In the genomic region with DNA sequence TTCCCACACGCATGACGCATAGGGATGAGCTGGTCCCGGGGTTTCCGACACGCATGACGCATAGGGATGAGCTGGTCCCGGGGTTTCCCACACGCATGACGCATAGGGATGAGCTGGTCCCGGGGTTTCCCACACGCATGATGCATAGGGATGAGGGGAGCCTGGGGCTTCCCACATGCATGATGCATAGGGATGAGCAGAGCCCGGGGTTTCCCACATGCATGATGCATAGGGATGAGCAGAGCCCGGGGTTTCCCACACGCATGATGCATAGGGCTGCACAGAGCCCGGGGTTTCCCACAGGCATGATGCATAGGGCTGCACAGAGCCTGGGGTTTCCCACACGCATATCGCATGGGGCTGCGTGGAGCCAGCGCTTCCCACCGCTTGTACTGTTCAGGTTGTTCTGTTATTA, we compare ENCODE assay signal across 8 cellular contexts. TPM values are rescaled to one million over a fixed set of nuclear protein-coding genes. Genes with fewer than 3 reads are reported as not detected.
DNase-seq lines count a peak whose midpoint lies in the region; ATAC-seq and TF ChIP-seq lines count a peak whose summit lies in the region.
"Not testable (repeated sequence)": the region's sequence is repeated elsewhere in the genome, so short reads cannot be mapped to it uniquely, and the experiment has no call there.

No MANE protein-coding gene starts in this region.

- DNase-seq in ELR (ENCODE audit: low read depth), result peak; percentile 38
- DNase-seq in activated T-cell treated with anti-CD3 and anti-CD28 coated beads, Interleukin-2, amount 50 U/mL, for 48 hours, result peak; percentile 45 to 58
- DNase-seq in activated naive CD8-positive, alpha-beta T cell treated with anti-CD3 and anti-CD28 coated beads for 36 hours, result peak; percentile 24
- DNase-seq in foreskin keratinocyte, result peak in 1 of 2 donors; percentile 11
- peak; percentile 2 for DNase-seq in stimulated activated CD4-positive, alpha-beta T cell treated with anti-CD3 and anti-CD28 coated beads, Interleukin-12 subunit alpha, Interleukin-12 subunit beta, amount 100 ng/mL, for 4 hours
- DNase-seq in stimulated activated CD4-positive, alpha-beta T cell treated with anti-CD3 and anti-CD28 coated beads, Interleukin-4, amount 100 ng/mL, for 24 hours, result peak; percentile 42
- peak; percentile 36 for DNase-seq in stimulated activated naive CD8-positive, alpha-beta T cell treated with anti-CD3 and anti-CD28 coated beads, Interleukin-15, Interleukin-2, amounts not matched to agents 100 U/mL and 50 U/mL, for 24 hours

- H3K36me3 Mint-ChIP-seq in activated naive CD8-positive, alpha-beta T cell treated with anti-CD3 and anti-CD28 coated beads for 36 hours, result not testable (repeated sequence)

- not testable (repeated sequence) for H3K9me3 Mint-ChIP-seq in activated naive CD8-positive, alpha-beta T cell treated with anti-CD3 and anti-CD28 coated beads for 36 hours

- TF ChIP-seq CTCF in foreskin keratinocyte (conservative IDR thresholded peaks at IDR 0.05), result not testable (repeated sequence)

- H3K4me1 ChIP-seq in foreskin keratinocyte, result peaks cover 15% of the 10 kb centered on the region

- not testable (repeated sequence) for H3K27me3 Mint-ChIP-seq in activated naive CD8-positive, alpha-beta T cell treated with anti-CD3 and anti-CD28 coated beads for 36 hours

- peak; percentile 54 to 73 for ATAC-seq in activated CD4-positive, CD25-positive, alpha-beta regulatory T cell treated with anti-CD3 and anti-CD28 coated beads, Interleukin-2, amount 50 U/mL, for 24 hours
- ATAC-seq in foreskin keratinocyte, result peak; percentile 69
- not testable (repeated sequence) for ATAC-seq in stimulated activated naive CD8-positive, alpha-beta T cell treated with anti-CD3 and anti-CD28 coated beads, Interleukin-15, Interleukin-2, amounts not matched to agents 100 U/mL and 50 U/mL, for 24 hours

- not testable (repeated sequence) for H3K4me1 Mint-ChIP-seq in activated naive CD8-positive, alpha-beta T cell treated with anti-CD3 and anti-CD28 coated beads for 36 hours

- H3K27ac Mint-ChIP-seq in activated naive CD8-positive, alpha-beta T cell treated with anti-CD3 and anti-CD28 coated beads for 36 hours, result not testable (repeated sequence)

- H3K27ac ChIP-seq in foreskin keratinocyte, result peak overlapping the region; percentile 45

- H3K4me3 Mint-ChIP-seq in activated naive CD8-positive, alpha-beta T cell treated with anti-CD3 and anti-CD28 coated beads for 36 hours, result not testable (repeated sequence)

- not testable (repeated sequence) for H3K27me3 ChIP-seq in foreskin keratinocyte

RNA-seq across cellular contexts. Expression of gene SLC22A1, which starts 12.7 kb away (rescaled TPM):
- total RNA-seq in activated naive CD8-positive, alpha-beta T cell treated with anti-CD3 and anti-CD28 coated beads for 36 hours, result under 1 TPM in 1 of 2 experiments, not detected in 1; 0.85 TPM
- total RNA-seq in foreskin keratinocyte, result 0.14 and 0.60 TPM in 2 replicates
- polyA plus RNA-seq in foreskin keratinocyte, result 0.15 and 0.60 TPM in 2 replicates
